Comparison of ENCODE assay signal across 8 cellular contexts in genomic region chr19:36139473-36140288, GRCh38. TPM values are rescaled to one million over a fixed set of nuclear protein-coding genes. Genes with fewer than 3 reads are reported as not detected.
DNase-seq lines count a peak whose midpoint lies in the region; ATAC-seq, FAIRE-seq and TF ChIP-seq lines count a peak whose summit lies in the region.

Gene CAPNS1 (plus strand): TSS chr19:36140066. CDS start chr19:36141012, 946 bp downstream.

- H3K36me3 ChIP-seq in bronchial epithelial cell (ENCODE audit: control insufficient read depth, insufficient read depth, low read length), result peaks cover 21% of the 10 kb centered on the region

- TF ChIP-seq CTCF in WI38 (IDR thresholded peaks at IDR 0.05; ENCODE audit: low read depth, low read length) (no peak), bronchial epithelial cell (IDR thresholded peaks at IDR 0.05; ENCODE audit: insufficient read depth, low read length, severe bottlenecking) (peak; percentile 11)

- FAIRE-seq in bronchial epithelial cell (lab: Jason Lieb, UNC), result no peak

- DNase-seq in AG08395 (ENCODE audit: low spot score) (peak; percentile 99), NCI-H2227 (lab: John Stamatoyannopoulos, UW; ENCODE audit: unreplicated experiment) (peak; percentile 100), bronchial epithelial cell (ENCODE audit: low read depth) (peak; percentile 88), iris pigment epithelial cell (ENCODE audit: low read depth) (peak; percentile 94)
- peak; percentile 91 for DNase-seq in stimulated activated CD4-positive, alpha-beta T cell treated with anti-CD3 and anti-CD28 coated beads, Interleukin-12 subunit alpha, Interleukin-12 subunit beta, amount 100 ng/mL, for 4 hours

- ATAC-seq in GM18873 (IDR thresholded peaks at IDR 0.05; ENCODE audit: low FRiP score, unreplicated experiment) (peak; percentile 72), HG03139 (IDR thresholded peaks at IDR 0.05; ENCODE audit: unreplicated experiment) (peak; percentile 80)

- H3K4me3 ChIP-seq in WI38 (ENCODE audit: low read depth, low read length) (peak within 1 kb of the TSS; percentile 86), bronchial epithelial cell (ENCODE audit: low read depth, low read length) (peak within 1 kb of the TSS; percentile 98)

- H3K27me3 ChIP-seq in bronchial epithelial cell (ENCODE audit: control insufficient read depth, insufficient read depth, low read length), result no peaks in the 10 kb centered on the region

RNA-seq across cellular contexts. Expression of gene CAPNS1, which starts in this region (rescaled TPM):
- total RNA-seq in bronchial epithelial cell, result 240 and 418 TPM in 2 replicates

Comparison
In these comparisons a context has a peak if more than half of its experiments do, and no peak if none do; other contexts are left out.
1. Peak in every context shown above with its lines: DNase-seq, ATAC-seq and H3K4me3 ChIP-seq.